ENCODE assay signal across 1 cellular context in the genomic region with DNA sequence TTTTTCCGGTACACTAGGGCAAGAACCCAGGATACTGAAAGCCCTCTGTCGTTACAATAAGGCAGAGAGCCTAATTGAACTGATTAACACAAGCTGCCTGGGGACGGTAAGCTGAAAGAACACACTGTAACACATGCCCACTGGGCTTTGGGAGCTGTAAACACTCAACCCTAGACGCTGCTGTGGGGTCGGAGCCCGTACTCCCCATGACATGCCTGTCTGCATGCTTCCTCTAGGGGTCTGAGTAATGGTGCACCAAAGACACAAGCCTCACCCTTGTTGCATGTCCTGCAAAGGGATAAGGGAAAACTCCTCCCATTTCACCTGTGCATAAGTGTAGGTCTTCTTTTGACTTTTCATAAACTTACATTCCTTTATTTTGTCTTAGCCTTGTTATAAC.
TF ChIP-seq lines count a peak whose summit lies in the region.

No MANE protein-coding gene starts in this region.

TF ChIP-seq in GM23338, 12 proteins besides CTCF, POLR2A, EP300 and RAD21 (continued from another document):
- TF ChIP-seq REST (IDR thresholded peaks at IDR 0.05; ENCODE audit: unreplicated experiment) (no peak), CREB1 (CRISPR knock-in tag; IDR thresholded peaks at IDR 0.05; ENCODE audit: low read depth) (no peak), EZH2 (IDR thresholded peaks at IDR 0.05; ENCODE audit: low read depth, unreplicated experiment) (no peak), POLR2AphosphoS5 (IDR thresholded peaks at IDR 0.05; ENCODE audit: low read depth) (no peak), ETS1 (IDR thresholded peaks at IDR 0.05) (no peak)
- TF ChIP-seq, protein P1, sequence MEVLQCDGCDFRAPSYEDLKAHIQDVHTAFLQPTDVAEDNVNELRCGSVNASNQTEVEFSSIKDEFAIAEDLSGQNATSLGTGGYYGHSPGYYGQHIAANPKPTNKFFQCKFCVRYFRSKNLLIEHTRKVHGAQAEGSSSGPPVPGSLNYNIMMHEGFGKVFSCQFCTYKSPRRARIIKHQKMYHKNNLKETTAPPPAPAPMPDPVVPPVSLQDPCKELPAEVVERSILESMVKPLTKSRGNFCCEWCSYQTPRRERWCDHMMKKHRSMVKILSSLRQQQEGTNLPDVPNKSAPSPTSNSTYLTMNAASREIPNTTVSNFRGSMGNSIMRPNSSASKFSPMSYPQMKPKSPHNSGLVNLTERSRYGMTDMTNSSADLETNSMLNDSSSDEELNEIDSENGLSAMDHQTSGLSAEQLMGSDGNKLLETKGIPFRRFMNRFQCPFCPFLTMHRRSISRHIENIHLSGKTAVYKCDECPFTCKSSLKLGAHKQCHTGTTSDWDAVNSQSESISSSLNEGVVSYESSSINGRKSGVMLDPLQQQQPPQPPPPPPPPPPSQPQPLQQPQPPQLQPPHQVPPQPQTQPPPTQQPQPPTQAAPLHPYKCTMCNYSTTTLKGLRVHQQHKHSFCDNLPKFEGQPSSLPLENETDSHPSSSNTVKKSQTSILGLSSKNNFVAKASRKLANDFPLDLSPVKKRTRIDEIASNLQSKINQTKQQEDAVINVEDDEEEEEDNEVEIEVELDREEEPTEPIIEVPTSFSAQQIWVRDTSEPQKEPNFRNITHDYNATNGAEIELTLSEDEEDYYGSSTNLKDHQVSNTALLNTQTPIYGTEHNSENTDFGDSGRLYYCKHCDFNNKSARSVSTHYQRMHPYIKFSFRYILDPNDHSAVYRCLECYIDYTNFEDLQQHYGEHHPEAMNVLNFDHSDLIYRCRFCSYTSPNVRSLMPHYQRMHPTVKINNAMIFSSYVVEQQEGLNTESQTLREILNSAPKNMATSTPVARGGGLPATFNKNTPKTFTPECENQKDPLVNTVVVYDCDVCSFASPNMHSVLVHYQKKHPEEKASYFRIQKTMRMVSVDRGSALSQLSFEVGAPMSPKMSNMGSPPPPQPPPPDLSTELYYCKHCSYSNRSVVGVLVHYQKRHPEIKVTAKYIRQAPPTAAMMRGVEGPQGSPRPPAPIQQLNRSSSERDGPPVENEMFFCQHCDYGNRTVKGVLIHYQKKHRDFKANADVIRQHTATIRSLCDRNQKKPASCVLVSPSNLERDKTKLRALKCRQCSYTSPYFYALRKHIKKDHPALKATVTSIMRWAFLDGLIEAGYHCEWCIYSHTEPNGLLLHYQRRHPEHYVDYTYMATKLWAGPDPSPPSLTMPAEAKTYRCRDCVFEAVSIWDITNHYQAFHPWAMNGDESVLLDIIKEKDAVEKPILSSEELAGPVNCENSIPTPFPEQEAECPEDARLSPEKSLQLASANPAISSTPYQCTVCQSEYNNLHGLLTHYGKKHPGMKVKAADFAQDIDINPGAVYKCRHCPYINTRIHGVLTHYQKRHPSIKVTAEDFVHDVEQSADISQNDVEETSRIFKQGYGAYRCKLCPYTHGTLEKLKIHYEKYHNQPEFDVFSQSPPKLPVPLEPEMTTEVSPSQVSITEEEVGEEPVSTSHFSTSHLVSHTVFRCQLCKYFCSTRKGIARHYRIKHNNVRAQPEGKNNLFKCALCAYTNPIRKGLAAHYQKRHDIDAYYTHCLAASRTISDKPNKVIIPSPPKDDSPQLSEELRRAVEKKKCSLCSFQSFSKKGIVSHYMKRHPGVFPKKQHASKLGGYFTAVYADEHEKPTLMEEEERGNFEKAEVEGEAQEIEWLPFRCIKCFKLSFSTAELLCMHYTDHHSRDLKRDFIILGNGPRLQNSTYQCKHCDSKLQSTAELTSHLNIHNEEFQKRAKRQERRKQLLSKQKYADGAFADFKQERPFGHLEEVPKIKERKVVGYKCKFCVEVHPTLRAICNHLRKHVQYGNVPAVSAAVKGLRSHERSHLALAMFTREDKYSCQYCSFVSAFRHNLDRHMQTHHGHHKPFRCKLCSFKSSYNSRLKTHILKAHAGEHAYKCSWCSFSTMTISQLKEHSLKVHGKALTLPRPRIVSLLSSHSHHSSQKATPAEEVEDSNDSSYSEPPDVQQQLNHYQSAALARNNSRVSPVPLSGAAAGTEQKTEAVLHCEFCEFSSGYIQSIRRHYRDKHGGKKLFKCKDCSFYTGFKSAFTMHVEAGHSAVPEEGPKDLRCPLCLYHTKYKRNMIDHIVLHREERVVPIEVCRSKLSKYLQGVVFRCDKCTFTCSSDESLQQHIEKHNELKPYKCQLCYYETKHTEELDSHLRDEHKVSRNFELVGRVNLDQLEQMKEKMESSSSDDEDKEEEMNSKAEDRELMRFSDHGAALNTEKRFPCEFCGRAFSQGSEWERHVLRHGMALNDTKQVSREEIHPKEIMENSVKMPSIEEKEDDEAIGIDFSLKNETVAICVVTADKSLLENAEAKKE (CRISPR knock-in tag; IDR thresholded peaks at IDR 0.05): no peak
TF ChIP-seq in GM23338: peak in this region for 0.
